Comparison of ENCODE assay signal across 1 cellular context in the genomic region with DNA sequence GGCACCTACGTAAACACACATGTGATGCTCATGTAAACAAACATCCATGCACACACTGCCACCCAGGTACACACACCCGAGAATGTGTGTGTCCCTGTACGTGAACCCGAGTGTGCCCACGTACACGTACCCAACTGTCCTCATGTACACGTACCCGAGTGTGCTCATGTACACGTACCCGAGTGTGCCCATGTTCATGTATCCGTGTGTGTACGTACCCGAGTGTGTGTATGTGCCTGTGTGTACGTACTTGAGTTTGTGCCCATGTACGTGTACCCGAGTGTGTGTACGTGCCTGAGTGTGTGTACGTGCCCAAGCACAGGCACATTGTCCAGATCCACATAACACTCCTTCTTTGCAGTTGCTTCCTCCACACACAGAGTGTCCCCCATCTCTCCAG.
TF ChIP-seq lines count a peak whose summit lies in the region.

No MANE protein-coding gene starts in this region.

TF ChIP-seq in K562, 482 proteins besides CTCF, POLR2A, EP300 and RAD21 (continued from another document):
- TF ChIP-seq, protein P1, sequence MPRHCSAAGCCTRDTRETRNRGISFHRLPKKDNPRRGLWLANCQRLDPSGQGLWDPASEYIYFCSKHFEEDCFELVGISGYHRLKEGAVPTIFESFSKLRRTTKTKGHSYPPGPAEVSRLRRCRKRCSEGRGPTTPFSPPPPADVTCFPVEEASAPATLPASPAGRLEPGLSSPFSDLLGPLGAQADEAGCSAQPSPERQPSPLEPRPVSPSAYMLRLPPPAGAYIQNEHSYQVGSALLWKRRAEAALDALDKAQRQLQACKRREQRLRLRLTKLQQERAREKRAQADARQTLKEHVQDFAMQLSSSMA (CRISPR knock-in tag; IDR thresholded peaks at IDR 0.05), result no peak
